Comparison of ENCODE assay signal across 20 cellular contexts in genomic region chr19:53884256-53884655, GRCh38. TPM values are rescaled to one million over a fixed set of nuclear protein-coding genes. Genes with fewer than 3 reads are reported as not detected.
DNase-seq lines count a peak whose midpoint lies in the region; TF ChIP-seq lines count a peak whose summit lies in the region.
"Had no signal": no experiment of that assay in that cellular context is flagged by ENCODE, and none has a peak within 500 bp of the region (broad histone marks: within the 10 kb centered on the region; RNA-seq: fewer than 3 reads in every experiment).

No MANE protein-coding gene starts in this region.

- BruUV-seq in Calu3 (replicated peaks; lab: Mats Ljungman, UMichigan), result no TSS peak

- H3K27ac ChIP-seq in caudate nucleus (ENCODE audit: low read depth, low read length) (peak overlapping the region; percentile 44), iPS-18a (ENCODE audit: low read length) (no peak overlapping the region)
- H3K27ac ChIP-seq: KMS-11, PC-9 had no signal

- peaks cover 15% of the 10 kb centered on the region for H3K4me1 Mint-ChIP-seq in Calu3 (ENCODE audit: low read depth, unreplicated experiment)
- H3K4me1 Mint-ChIP-seq in progenitor cell of endocrine pancreas (ENCODE audit: low read depth), result peaks cover 7% of the 10 kb centered on the region

- CTCF ChIA-PET in Calu3 (lab: Charles Lee), result no interaction called here

- no peaks in the 10 kb centered on the region for H3K27me3 Mint-ChIP-seq in Calu3 (ENCODE audit: unreplicated experiment)
- peaks cover 36% of the 10 kb centered on the region for H3K27me3 Mint-ChIP-seq in progenitor cell of endocrine pancreas

- H3K27ac Mint-ChIP-seq in Calu3 (ENCODE audit: unreplicated experiment) (peak overlapping the region; percentile 51), progenitor cell of endocrine pancreas (no peak overlapping the region)
- H3K27ac Mint-ChIP-seq: CD8-positive, alpha-beta T cell had no signal

- DNase-seq in Calu3, result no peak
- no peak for DNase-seq in caudate nucleus (lab: John Stamatoyannopoulos, UW)
- DNase-seq in progenitor cell of endocrine pancreas (ENCODE audit: low spot score, unreplicated experiment), result no peak
- DNase-seq in activated CD4-positive, alpha-beta T cell treated with anti-CD3 and anti-CD28 coated beads, Interleukin-2, amount 50 U/mL, for 1 hour, result no peak
- no peak for DNase-seq in NCI-H510A treated with DMSO at 0.1 percent for 48 hours (lab: John Stamatoyannopoulos, UW)
- DNase-seq in glomerular visceral epithelial cell (ENCODE audit: extremely low spot score), result no peak
- DNase-seq: AML-193; CD8-positive, alpha-beta T cell; EL; NCI-H1105; NCI-H187; NCI-H446; NCI-H774; Right ventricle myocardium superior had no signal

- TF ChIP-seq CTCF in Calu3 (IDR thresholded peaks at IDR 0.05; ENCODE audit: unreplicated experiment) (no peak), progenitor cell of endocrine pancreas (IDR thresholded peaks at IDR 0.05; ENCODE audit: unreplicated experiment) (no peak)

- intact Hi-C loops in Calu3 (cut with micrococcal nuclease; ENCODE audit: unreplicated experiment), result no loop called here

- H3K4me3 Mint-ChIP-seq in Calu3 (ENCODE audit: low read depth, unreplicated experiment) (no peak overlapping the region), progenitor cell of endocrine pancreas (ENCODE audit: low read depth) (peak overlapping the region; percentile 12)

- peak overlapping the region; percentile 67 for H3K4me3 ChIP-seq in iPS-18a (ENCODE audit: low read length)
- H3K4me3 ChIP-seq: HAP-1, PC-9 had no signal

- peaks cover 33% of the 10 kb centered on the region for H3K36me3 Mint-ChIP-seq in Calu3 (ENCODE audit: insufficient read depth, unreplicated experiment)
- no peaks in the 10 kb centered on the region for H3K36me3 Mint-ChIP-seq in progenitor cell of endocrine pancreas (ENCODE audit: insufficient read depth)
- H3K36me3 Mint-ChIP-seq: CD8-positive, alpha-beta T cell had no signal

- H3K4me1 ChIP-seq in iPS-18a (ENCODE audit: control insufficient read depth, low read depth, low read length), result peaks cover 23% of the 10 kb centered on the region

- peaks cover 42% of the 10 kb centered on the region for H3K27me3 ChIP-seq in iPS-18a (ENCODE audit: control insufficient read depth, insufficient read depth, low read length)

- no peak overlapping the region for H3K9ac ChIP-seq in iPS-18a (ENCODE audit: low read length)
- H3K9ac ChIP-seq: KMS-11 had no signal

- no peaks in the 10 kb centered on the region for H3K9me3 Mint-ChIP-seq in Calu3 (ENCODE audit: low read depth, unreplicated experiment)
- no peaks in the 10 kb centered on the region for H3K9me3 Mint-ChIP-seq in progenitor cell of endocrine pancreas (ENCODE audit: low read depth)
- H3K9me3 Mint-ChIP-seq: CD8-positive, alpha-beta T cell had no signal

- H3K9me3 ChIP-seq in iPS-18a (ENCODE audit: control insufficient read depth, low read depth, low read length), result no peaks in the 10 kb centered on the region
- H3K9me3 ChIP-seq: HAP-1 had no signal

- no peaks in the 10 kb centered on the region for H3K36me3 ChIP-seq in iPS-18a (ENCODE audit: control insufficient read depth, low read depth, low read length)
- H3K36me3 ChIP-seq: HAP-1 had no signal

RNA-seq across cellular contexts. Expression of gene PRKCG, which starts 2.3 kb away (rescaled TPM):
- total RNA-seq in Calu3 (2022), result 45.4 and 59.6 TPM in 2 replicates
- 6.5 and 8.4 TPM in 2 replicates for total RNA-seq in progenitor cell of endocrine pancreas
- total RNA-seq: MCF 10A, Right ventricle myocardium superior had no signal

RNA-seq across cellular contexts. Expression of gene MYADM, which starts 16.6 kb away (rescaled TPM):
- 366 and 464 TPM in 2 replicates for total RNA-seq in Calu3 (2022)
- total RNA-seq in progenitor cell of endocrine pancreas, result 80.2 and 80.4 TPM in 2 replicates

RNA-seq across cellular contexts. Expression of gene CACNG7, which starts 24.8 kb away (rescaled TPM):
- not detected in 2 replicates for total RNA-seq in Calu3 (2022)
- total RNA-seq in progenitor cell of endocrine pancreas, result 0.18 TPM in 1 of 2 replicates, not detected in the other
- total RNA-seq: CD8-positive, alpha-beta T cell; HepG2; MCF 10A; PC-9; Right ventricle myocardium superior had no signal
